ENCODE assay signal across 1 cellular context in the genomic region with DNA sequence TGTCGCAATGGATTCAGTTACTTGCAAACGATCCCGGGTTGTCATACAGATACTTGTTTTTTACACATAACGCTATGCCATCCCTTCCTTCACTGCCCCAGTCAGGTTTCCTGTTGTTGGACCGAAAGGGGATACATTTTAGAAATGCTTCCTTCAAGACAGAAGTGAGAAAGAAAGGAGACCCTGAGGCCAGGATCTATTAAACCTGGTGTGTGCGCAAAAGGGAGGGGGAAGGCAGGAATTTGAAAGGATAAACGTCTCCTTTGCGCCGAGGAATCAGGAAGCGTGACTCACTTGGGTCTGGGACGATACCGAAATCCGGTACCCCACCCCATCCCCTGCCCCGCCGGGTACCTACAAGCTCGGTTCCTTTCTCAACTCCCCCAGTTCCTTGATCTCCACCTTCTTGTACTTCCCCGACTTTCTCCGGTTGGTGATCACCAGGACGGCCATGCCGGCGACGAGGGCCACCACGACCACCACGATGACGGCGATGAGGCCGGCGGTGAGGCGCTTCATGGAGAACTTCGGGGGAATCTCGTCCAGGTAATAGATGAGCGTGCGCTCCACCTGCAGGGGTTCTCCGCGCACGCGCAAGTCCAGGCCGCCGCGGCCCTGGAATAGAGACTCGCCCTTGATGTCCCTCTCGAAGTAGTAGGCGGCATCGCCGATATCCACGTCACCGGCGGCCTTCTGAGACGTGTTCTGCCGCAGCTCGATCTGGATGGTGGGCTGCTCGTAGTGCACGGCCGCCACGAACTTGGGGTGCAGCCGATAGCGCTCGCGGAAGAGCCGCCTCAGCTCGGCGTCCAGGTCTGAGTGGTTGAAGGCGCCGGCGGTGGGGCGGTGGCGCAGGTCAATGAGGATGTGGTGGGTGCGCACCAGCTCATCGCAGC.
TF ChIP-seq lines count a peak whose summit lies in the region.

No MANE protein-coding gene starts in this region.

TF ChIP-seq in GM23338, 12 proteins besides CTCF, POLR2A, EP300 and RAD21 (continued from another document):
- TF ChIP-seq, protein P1, sequence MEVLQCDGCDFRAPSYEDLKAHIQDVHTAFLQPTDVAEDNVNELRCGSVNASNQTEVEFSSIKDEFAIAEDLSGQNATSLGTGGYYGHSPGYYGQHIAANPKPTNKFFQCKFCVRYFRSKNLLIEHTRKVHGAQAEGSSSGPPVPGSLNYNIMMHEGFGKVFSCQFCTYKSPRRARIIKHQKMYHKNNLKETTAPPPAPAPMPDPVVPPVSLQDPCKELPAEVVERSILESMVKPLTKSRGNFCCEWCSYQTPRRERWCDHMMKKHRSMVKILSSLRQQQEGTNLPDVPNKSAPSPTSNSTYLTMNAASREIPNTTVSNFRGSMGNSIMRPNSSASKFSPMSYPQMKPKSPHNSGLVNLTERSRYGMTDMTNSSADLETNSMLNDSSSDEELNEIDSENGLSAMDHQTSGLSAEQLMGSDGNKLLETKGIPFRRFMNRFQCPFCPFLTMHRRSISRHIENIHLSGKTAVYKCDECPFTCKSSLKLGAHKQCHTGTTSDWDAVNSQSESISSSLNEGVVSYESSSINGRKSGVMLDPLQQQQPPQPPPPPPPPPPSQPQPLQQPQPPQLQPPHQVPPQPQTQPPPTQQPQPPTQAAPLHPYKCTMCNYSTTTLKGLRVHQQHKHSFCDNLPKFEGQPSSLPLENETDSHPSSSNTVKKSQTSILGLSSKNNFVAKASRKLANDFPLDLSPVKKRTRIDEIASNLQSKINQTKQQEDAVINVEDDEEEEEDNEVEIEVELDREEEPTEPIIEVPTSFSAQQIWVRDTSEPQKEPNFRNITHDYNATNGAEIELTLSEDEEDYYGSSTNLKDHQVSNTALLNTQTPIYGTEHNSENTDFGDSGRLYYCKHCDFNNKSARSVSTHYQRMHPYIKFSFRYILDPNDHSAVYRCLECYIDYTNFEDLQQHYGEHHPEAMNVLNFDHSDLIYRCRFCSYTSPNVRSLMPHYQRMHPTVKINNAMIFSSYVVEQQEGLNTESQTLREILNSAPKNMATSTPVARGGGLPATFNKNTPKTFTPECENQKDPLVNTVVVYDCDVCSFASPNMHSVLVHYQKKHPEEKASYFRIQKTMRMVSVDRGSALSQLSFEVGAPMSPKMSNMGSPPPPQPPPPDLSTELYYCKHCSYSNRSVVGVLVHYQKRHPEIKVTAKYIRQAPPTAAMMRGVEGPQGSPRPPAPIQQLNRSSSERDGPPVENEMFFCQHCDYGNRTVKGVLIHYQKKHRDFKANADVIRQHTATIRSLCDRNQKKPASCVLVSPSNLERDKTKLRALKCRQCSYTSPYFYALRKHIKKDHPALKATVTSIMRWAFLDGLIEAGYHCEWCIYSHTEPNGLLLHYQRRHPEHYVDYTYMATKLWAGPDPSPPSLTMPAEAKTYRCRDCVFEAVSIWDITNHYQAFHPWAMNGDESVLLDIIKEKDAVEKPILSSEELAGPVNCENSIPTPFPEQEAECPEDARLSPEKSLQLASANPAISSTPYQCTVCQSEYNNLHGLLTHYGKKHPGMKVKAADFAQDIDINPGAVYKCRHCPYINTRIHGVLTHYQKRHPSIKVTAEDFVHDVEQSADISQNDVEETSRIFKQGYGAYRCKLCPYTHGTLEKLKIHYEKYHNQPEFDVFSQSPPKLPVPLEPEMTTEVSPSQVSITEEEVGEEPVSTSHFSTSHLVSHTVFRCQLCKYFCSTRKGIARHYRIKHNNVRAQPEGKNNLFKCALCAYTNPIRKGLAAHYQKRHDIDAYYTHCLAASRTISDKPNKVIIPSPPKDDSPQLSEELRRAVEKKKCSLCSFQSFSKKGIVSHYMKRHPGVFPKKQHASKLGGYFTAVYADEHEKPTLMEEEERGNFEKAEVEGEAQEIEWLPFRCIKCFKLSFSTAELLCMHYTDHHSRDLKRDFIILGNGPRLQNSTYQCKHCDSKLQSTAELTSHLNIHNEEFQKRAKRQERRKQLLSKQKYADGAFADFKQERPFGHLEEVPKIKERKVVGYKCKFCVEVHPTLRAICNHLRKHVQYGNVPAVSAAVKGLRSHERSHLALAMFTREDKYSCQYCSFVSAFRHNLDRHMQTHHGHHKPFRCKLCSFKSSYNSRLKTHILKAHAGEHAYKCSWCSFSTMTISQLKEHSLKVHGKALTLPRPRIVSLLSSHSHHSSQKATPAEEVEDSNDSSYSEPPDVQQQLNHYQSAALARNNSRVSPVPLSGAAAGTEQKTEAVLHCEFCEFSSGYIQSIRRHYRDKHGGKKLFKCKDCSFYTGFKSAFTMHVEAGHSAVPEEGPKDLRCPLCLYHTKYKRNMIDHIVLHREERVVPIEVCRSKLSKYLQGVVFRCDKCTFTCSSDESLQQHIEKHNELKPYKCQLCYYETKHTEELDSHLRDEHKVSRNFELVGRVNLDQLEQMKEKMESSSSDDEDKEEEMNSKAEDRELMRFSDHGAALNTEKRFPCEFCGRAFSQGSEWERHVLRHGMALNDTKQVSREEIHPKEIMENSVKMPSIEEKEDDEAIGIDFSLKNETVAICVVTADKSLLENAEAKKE (CRISPR knock-in tag; IDR thresholded peaks at IDR 0.05): no peak
- TF ChIP-seq EZH2phosphoT487 (IDR thresholded peaks at IDR 0.05; ENCODE audit: unreplicated experiment) (peak; percentile 48), EZH2 (IDR thresholded peaks at IDR 0.05; ENCODE audit: low read depth, unreplicated experiment) (peak; percentile 32), NANOG (IDR thresholded peaks at IDR 0.05; ENCODE audit: borderline replicate concordance) (no peak)
- TF ChIP-seq, protein P2, sequence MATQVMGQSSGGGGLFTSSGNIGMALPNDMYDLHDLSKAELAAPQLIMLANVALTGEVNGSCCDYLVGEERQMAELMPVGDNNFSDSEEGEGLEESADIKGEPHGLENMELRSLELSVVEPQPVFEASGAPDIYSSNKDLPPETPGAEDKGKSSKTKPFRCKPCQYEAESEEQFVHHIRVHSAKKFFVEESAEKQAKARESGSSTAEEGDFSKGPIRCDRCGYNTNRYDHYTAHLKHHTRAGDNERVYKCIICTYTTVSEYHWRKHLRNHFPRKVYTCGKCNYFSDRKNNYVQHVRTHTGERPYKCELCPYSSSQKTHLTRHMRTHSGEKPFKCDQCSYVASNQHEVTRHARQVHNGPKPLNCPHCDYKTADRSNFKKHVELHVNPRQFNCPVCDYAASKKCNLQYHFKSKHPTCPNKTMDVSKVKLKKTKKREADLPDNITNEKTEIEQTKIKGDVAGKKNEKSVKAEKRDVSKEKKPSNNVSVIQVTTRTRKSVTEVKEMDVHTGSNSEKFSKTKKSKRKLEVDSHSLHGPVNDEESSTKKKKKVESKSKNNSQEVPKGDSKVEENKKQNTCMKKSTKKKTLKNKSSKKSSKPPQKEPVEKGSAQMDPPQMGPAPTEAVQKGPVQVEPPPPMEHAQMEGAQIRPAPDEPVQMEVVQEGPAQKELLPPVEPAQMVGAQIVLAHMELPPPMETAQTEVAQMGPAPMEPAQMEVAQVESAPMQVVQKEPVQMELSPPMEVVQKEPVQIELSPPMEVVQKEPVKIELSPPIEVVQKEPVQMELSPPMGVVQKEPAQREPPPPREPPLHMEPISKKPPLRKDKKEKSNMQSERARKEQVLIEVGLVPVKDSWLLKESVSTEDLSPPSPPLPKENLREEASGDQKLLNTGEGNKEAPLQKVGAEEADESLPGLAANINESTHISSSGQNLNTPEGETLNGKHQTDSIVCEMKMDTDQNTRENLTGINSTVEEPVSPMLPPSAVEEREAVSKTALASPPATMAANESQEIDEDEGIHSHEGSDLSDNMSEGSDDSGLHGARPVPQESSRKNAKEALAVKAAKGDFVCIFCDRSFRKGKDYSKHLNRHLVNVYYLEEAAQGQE (IDR thresholded peaks at IDR 0.05; ENCODE audit: unreplicated experiment): no peak
